ENCODE assay signal across 8 cellular contexts in genomic region chr1:210446479-210446878, GRCh38.
DNase-seq lines count a peak whose midpoint lies in the region; ATAC-seq and TF ChIP-seq lines count a peak whose summit lies in the region.

No MANE protein-coding gene starts in this region.

- no peaks in the 10 kb centered on the region for H3K36me3 Mint-ChIP-seq in T-cell

- H3K27me3 Mint-ChIP-seq in T-cell, result peaks cover 0 to 3% of the 10 kb centered on the region in 2 donors

- POLR2A ChIA-PET in T-cell (lab: Charles Lee), result no interaction called here

- peak; percentile 99 to 100 (median 100) for ATAC-seq in T-cell (replicated peaks in 1 of 4)
- no peak for ATAC-seq in HG03135 (IDR thresholded peaks at IDR 0.05; ENCODE audit: unreplicated experiment)

- H3K4me1 Mint-ChIP-seq in T-cell, result peaks cover 14 to 18% (median 17%) of the 10 kb centered on the region in 3 donors

- no peak overlapping the region for H3K4me3 ChIP-seq in HFF-Myc (replicated peaks; ENCODE audit: low read depth, low read length)

- peak overlapping the region in 1 of 3 donors; percentile 46 for H3K4me3 Mint-ChIP-seq in T-cell

- DNase-seq in ACHN (peak; percentile 81), HFF-Myc (ENCODE audit: extremely low read depth, low read depth) (peak; percentile 24), T-cell (peak; percentile 7 to 82 (median 60)), NCI-H1092 treated with DMSO at 0.1 percent for 48 hours (lab: John Stamatoyannopoulos, UW) (no peak), AG20443 (ENCODE audit: low spot score) (no peak)
- peak; percentile 64 for DNase-seq in activated naive CD8-positive, alpha-beta T cell treated with anti-CD3 and anti-CD28 coated beads, Interleukin-2, amount 50 U/mL, for 16 hours (ENCODE audit: low read depth, low spot score)
- DNase-seq in stimulated activated CD4-positive, alpha-beta T cell treated with anti-CD3 and anti-CD28 coated beads, Interleukin-2, amount 100 ng/mL, for 24 hours, result peak; percentile 82 to 83

- H3K9me3 Mint-ChIP-seq in T-cell, result no peaks in the 10 kb centered on the region

- no peak for TF ChIP-seq CTCF in HFF-Myc (IDR thresholded peaks at IDR 0.05; ENCODE audit: low read depth, low read length, missing control alignments)

- CTCF ChIA-PET in T-cell (lab: Charles Lee), result interaction anchor here in 1 of 2 donors (1.0 to 2.9 kb wide), 8 partner anchors 12 to 1030 kb away, joined by 3 to 11 read pairs (median 3); partner anchors contain the start of gene KCNH1

- peak overlapping the region; percentile 50 to 82 for H3K27ac Mint-ChIP-seq in T-cell

- in situ Hi-C loops in ACHN (cut with HindIII; ENCODE audit: low pct_ligation_motif_present, low pct_unique_long_range_greater_than_20kb, low sequenced_read_pairs), result no loop called here

Comparison
In these comparisons a context has a peak if more than half of its experiments do, and no peak if none do; other contexts are left out.
1. DNase-seq: peak in ACHN (single experiment), HFF-Myc (single experiment), T-cell (34 of 34), activated naive CD8-positive, alpha-beta T cell treated with anti-CD3 and anti-CD28 coated beads, Interleukin-2, amount 50 U/mL, for 16 hours (single experiment) and stimulated activated CD4-positive, alpha-beta T cell treated with anti-CD3 and anti-CD28 coated beads, Interleukin-2, amount 100 ng/mL, for 24 hours (2 of 2); none in NCI-H1092 treated with DMSO at 0.1 percent for 48 hours (single experiment) and AG20443 (single experiment).